Comparison of ENCODE assay signal across 32 cellular contexts in genomic region chr11:34476853-34477252, GRCh38. TPM values are rescaled to one million over a fixed set of nuclear protein-coding genes. Genes with fewer than 3 reads are reported as not detected.
"Had no signal": no experiment of that assay in that cellular context is flagged by ENCODE, and none has a peak within 500 bp of the region (broad histone marks: within the 10 kb centered on the region; RNA-seq: fewer than 3 reads in every experiment).

No MANE protein-coding gene starts in this region.

- H2AFZ ChIP-seq: hepatocyte, neural progenitor cell had no signal

- H3K27me3 ChIP-seq: gastroesophageal sphincter, hepatocyte, left lung, neural progenitor cell, sigmoid colon, spleen, tibial nerve, upper lobe of right lung, vagina had no signal

- H3K4me2 ChIP-seq: hepatocyte, neural progenitor cell had no signal

- H3K9me3 ChIP-seq: gastroesophageal sphincter, heart left ventricle, left lung, mucosa of descending colon, psoas muscle, sigmoid colon, spleen, thoracic aorta, tibial nerve, upper lobe of right lung, vagina had no signal

- H3K79me2 ChIP-seq: hepatocyte had no signal

- DNase-seq: cerebellar nuclear complex; cortex of kidney; effector memory CD8-positive, alpha-beta T cell; heart left ventricle; kidney; left cardiac atrium; left lung; mesenchymal stem cell; mucosa of descending colon; naive B cell; psoas muscle; right cardiac atrium; sigmoid colon; spleen; stimulated activated CD4-positive, alpha-beta T cell treated with anti-CD3 and anti-CD28 coated beads, Interleukin-4, amount 100 ng/mL, for 4 hours; stimulated activated naive CD4-positive, alpha-beta T cell; upper lobe of right lung had no signal

- H3K4me3 Mint-ChIP-seq: effector memory CD8-positive, alpha-beta T cell; mesothelial cell of epicardium; naive B cell; natural killer cell treated with Interleukin-12 subunit alpha and Interleukin-12 subunit beta and Interleukin-15 and Interleukin-18, amount 100 ng/mL, for 72 hours; neural progenitor cell had no signal

- H3K9ac ChIP-seq: neural progenitor cell had no signal

- H3K4me1 ChIP-seq: foreskin keratinocyte, gastroesophageal sphincter, heart left ventricle, neural progenitor cell, sigmoid colon, spleen, upper lobe of right lung, vagina had no signal

- FAIRE-seq: kidney had no signal

- H3K27ac ChIP-seq: epithelial cell of prostate, foreskin keratinocyte, gastroesophageal sphincter, heart left ventricle, hepatocyte, left lung, neural progenitor cell, psoas muscle, sigmoid colon, spleen, thoracic aorta, tibial nerve, upper lobe of right lung, vagina had no signal

- H3K4me3 ChIP-seq: gastroesophageal sphincter, heart left ventricle, hepatocyte, left lung, mucosa of descending colon, neural progenitor cell, psoas muscle, sigmoid colon, spleen, thoracic aorta, tibial nerve, upper lobe of right lung, vagina had no signal

- H3K27ac Mint-ChIP-seq: effector memory CD8-positive, alpha-beta T cell; mesothelial cell of epicardium; natural killer cell treated with Interleukin-12 subunit alpha and Interleukin-12 subunit beta and Interleukin-15 and Interleukin-18, amount 100 ng/mL, for 72 hours; neural progenitor cell had no signal

- H3K4me1 Mint-ChIP-seq: naive B cell, neural progenitor cell had no signal

- H3K36me3 ChIP-seq: neural progenitor cell, thoracic aorta had no signal

- H3K9me3 Mint-ChIP-seq: effector memory CD8-positive, alpha-beta T cell; mesothelial cell of epicardium; natural killer cell treated with Interleukin-12 subunit alpha and Interleukin-12 subunit beta and Interleukin-15 and Interleukin-18, amount 100 ng/mL, for 72 hours; neural progenitor cell had no signal

- ATAC-seq: effector memory CD8-positive, alpha-beta T cell; esophagus mucosa; foreskin keratinocyte; gastroesophageal sphincter; heart left ventricle; left cardiac atrium; left lung; mucosa of descending colon; natural killer cell treated with Interleukin-12 subunit alpha and Interleukin-12 subunit beta and Interleukin-15 and Interleukin-18, amount 100 ng/mL, for 72 hours; psoas muscle; right cardiac atrium; upper lobe of right lung had no signal

- H3K36me3 Mint-ChIP-seq: neural progenitor cell had no signal

- H3K27me3 Mint-ChIP-seq: naive B cell had no signal

RNA-seq across cellular contexts. Expression of gene ELF5, which starts 36.7 kb away (rescaled TPM):
- total RNA-seq: dermis microvascular lymphatic vessel endothelial cell; foreskin keratinocyte; heart left ventricle; left cardiac atrium; lung microvascular endothelial cell; mucosa of descending colon; natural killer cell treated with Interleukin-12 subunit alpha and Interleukin-12 subunit beta and Interleukin-15 and Interleukin-18, amount 100 ng/mL, for 72 hours; osteocyte; psoas muscle; right cardiac atrium; sigmoid colon; skeletal muscle tissue; thoracic aorta; tibial nerve; vagina had no signal
